Comparison of ENCODE assay signal across 1 cellular context in genomic region chr7:102287082-102287464, GRCh38.
TF ChIP-seq lines count a peak whose summit lies in the region.

No MANE protein-coding gene starts in this region.

TF ChIP-seq in A549, 52 proteins besides CTCF, POLR2A, EP300 and RAD21 (continued from another document):
- TF ChIP-seq E2F6 (IDR thresholded peaks at IDR 0.05; ENCODE audit: borderline replicate concordance, low read depth) (no peak), EHF (CRISPR knock-in tag; IDR thresholded peaks at IDR 0.05) (no peak), ATOH8 (CRISPR knock-in tag; IDR thresholded peaks at IDR 0.05; ENCODE audit: low read depth) (no peak), RFX5 (IDR thresholded peaks at IDR 0.05) (no peak), MAFK (IDR thresholded peaks at IDR 0.05; ENCODE audit: partially characterized antibody) (no peak)
TF ChIP-seq in A549: peak in this region for 0.
